ENCODE assay signal across 7 cellular contexts in genomic region chr20:48682529-48683385, GRCh38.
DNase-seq lines count a peak whose midpoint lies in the region; ATAC-seq and TF ChIP-seq lines count a peak whose summit lies in the region.

No MANE protein-coding gene starts in this region.

- no peak for ATAC-seq in HG02642 (IDR thresholded peaks at IDR 0.05; ENCODE audit: poor library complexity, unreplicated experiment)

- H3K27me3 ChIP-seq in HUES64 (ENCODE audit: insufficient read depth, low read length) (no peaks in the 10 kb centered on the region), esophagus squamous epithelium (peaks cover 0 to 9% (median 0%) of the 10 kb centered on the region in 4 donors), muscle layer of colon (ENCODE audit: control insufficient read depth in 1 of 2, insufficient read depth in 2 of 2, low read length in 2 of 2) (no peaks in the 10 kb centered on the region)

- CTCF ChIA-PET in RWPE1 (lab: Yijun Ruan, JAX): interaction anchor here (0.6 to 2.4 kb wide), 6 partner anchors 8 to 1582 kb away, joined by 3 to 12 read pairs (median 3); no protein-coding TSS in a partner anchor

- H3K9ac ChIP-seq in HUES64 (ENCODE audit: low read depth, low read length) (peak overlapping the region; percentile 15; the same call in 1 of the 2 replicates), muscle layer of colon (ENCODE audit: low read length) (peak overlapping the region; percentile 6)

- peaks cover 28% of the 10 kb centered on the region for H3K4me1 ChIP-seq in HUES64 (ENCODE audit: insufficient read depth, low read length)
- H3K4me1 ChIP-seq in esophagus squamous epithelium: peaks cover 17 to 62% (median 26%) of the 10 kb centered on the region in 3 donors
- H3K4me1 ChIP-seq in muscle layer of colon (ENCODE audit: insufficient read depth, low read length): peaks cover 29% of the 10 kb centered on the region

- H3K4me3 ChIP-seq in HUES64 (ENCODE audit: low read length) (0 out of 2 replicates have a peak overlapping the region, but pooled peaks have one; percentile 3), esophagus squamous epithelium (peak overlapping the region in 1 of 4 donors; percentile 32), muscle layer of colon (ENCODE audit: low read depth in 1 of 2, low read length in 2 of 2) (peak overlapping the region in 1 of 2 donors; percentile 33)

- WGBS in HUES64: 57% methylated on average over 18 of the region's 18 CpGs
- WGBS in esophagus squamous epithelium, 2 donors: 0% methylated on average over 4 to 7 of the region's 18 CpGs

- H3K27ac ChIP-seq in HUES64 (ENCODE audit: low read depth, low read length): peak overlapping the region; percentile 10; the same call in 1 of the 2 replicates
- peak overlapping the region; percentile 57 for H3K27ac ChIP-seq in RWPE1
- peak overlapping the region in 3 of 4 donors; percentile 42 to 50 (median 49) for H3K27ac ChIP-seq in esophagus squamous epithelium
- H3K27ac ChIP-seq in muscle layer of colon (ENCODE audit: low read depth, low read length): peak overlapping the region; percentile 9

- intact Hi-C loops in esophagus squamous epithelium (cut with DNase I): no loop called here

- POLR2A ChIA-PET in RWPE1 (lab: Yijun Ruan, JAX; ENCODE audit: low non-redundant PET): no interaction called here

- DNase-seq in RWPE1 (ENCODE audit: low spot score): peak; percentile 84
- no peak for DNase-seq in esophagus squamous epithelium (lab: John Stamatoyannopoulos, UW)
- no peak for DNase-seq in germinal center (ENCODE audit: low spot score)
- no peak for DNase-seq in NK-92 (lab: John Stamatoyannopoulos, UW; ENCODE audit: unreplicated experiment)

- no peaks in the 10 kb centered on the region for H3K9me3 ChIP-seq in HUES64 (ENCODE audit: insufficient read depth, low read depth, low read length)
- no peaks in the 10 kb centered on the region for H3K9me3 ChIP-seq in esophagus squamous epithelium
- no peaks in the 10 kb centered on the region for H3K9me3 ChIP-seq in muscle layer of colon (ENCODE audit: low read length)

- TF ChIP-seq POLR2A in esophagus squamous epithelium (IDR thresholded peaks at IDR 0.05): no peak

- TF ChIP-seq CTCF in RWPE1 (conservative IDR thresholded peaks at IDR 0.05; ENCODE audit: low read depth): no peak
- no peak for TF ChIP-seq CTCF in esophagus squamous epithelium (IDR thresholded peaks at IDR 0.05)

- H3K36me3 ChIP-seq in HUES64 (ENCODE audit: insufficient read depth, low read length) (peaks cover 4% of the 10 kb centered on the region; the same call in 1 of the 2 replicates), esophagus squamous epithelium (peaks cover 0 to 35% (median 0%) of the 10 kb centered on the region in 3 donors), muscle layer of colon (ENCODE audit: insufficient read depth, low read length) (no peaks in the 10 kb centered on the region)
